Comparison of ENCODE assay signal across 16 cellular contexts in genomic region chr6:98957440-98957839, GRCh38. TPM values are rescaled to one million over a fixed set of nuclear protein-coding genes. Genes with fewer than 3 reads are reported as not detected.
DNase-seq lines count a peak whose midpoint lies in the region; ATAC-seq, FAIRE-seq and TF ChIP-seq lines count a peak whose summit lies in the region.
"Had no signal": no experiment of that assay in that cellular context is flagged by ENCODE, and none has a peak within 500 bp of the region (broad histone marks: within the 10 kb centered on the region; RNA-seq: fewer than 3 reads in every experiment).

No MANE protein-coding gene starts in this region.

- H3K27me3 Mint-ChIP-seq in astrocyte (ENCODE audit: low read depth, unreplicated experiment) = no peaks in the 10 kb centered on the region
- H3K27me3 Mint-ChIP-seq in natural killer cell treated with Interleukin-12 subunit alpha and Interleukin-12 subunit beta and Interleukin-15 and Interleukin-18, amount 100 ng/mL, for 72 hours = peaks cover 7 to 16% of the 10 kb centered on the region in 2 donors

- TF ChIP-seq CTCF in AG04449 (IDR thresholded peaks at IDR 0.05; ENCODE audit: insufficient read depth, low read length, missing control alignments) = no peak
- no peak for TF ChIP-seq CTCF in astrocyte (IDR thresholded peaks at IDR 0.05; ENCODE audit: insufficient read depth, low read depth, low read length)

- no peak overlapping the region for H3K9ac ChIP-seq in astrocyte (ENCODE audit: low read length)

- CTCF ChIA-PET in AG04449 (lab: Yijun Ruan, JAX) = no interaction called here

- H3K4me3 ChIP-seq in AG04449 (ENCODE audit: low read depth, low read length) (no peak overlapping the region), astrocyte (ENCODE audit: insufficient read depth, low read depth, low read length) (no peak overlapping the region)

- H4K20me1 ChIP-seq in astrocyte (ENCODE audit: insufficient read depth, low read length) = no peaks in the 10 kb centered on the region

- H3K27ac Mint-ChIP-seq in astrocyte (ENCODE audit: unreplicated experiment) = no peak overlapping the region
- no peak overlapping the region for H3K27ac Mint-ChIP-seq in natural killer cell treated with Interleukin-12 subunit alpha and Interleukin-12 subunit beta and Interleukin-15 and Interleukin-18, amount 100 ng/mL, for 72 hours
- H3K27ac Mint-ChIP-seq: activated naive CD8-positive, alpha-beta T cell had no signal

- no peak for FAIRE-seq in HTR-8/SVneo (lab: Jason Lieb, UNC)
- FAIRE-seq in astrocyte (lab: Jason Lieb, UNC) = peak; percentile 84
- FAIRE-seq in GM19239 (lab: Jason Lieb, UNC) = no peak
- FAIRE-seq: A204.1, keratinocyte had no signal

- peaks cover 6% of the 10 kb centered on the region for H3K4me1 ChIP-seq in astrocyte (ENCODE audit: insufficient read depth, low read length)

- POLR2A ChIA-PET in AG04449 (lab: Yijun Ruan, JAX) = no interaction called here

- ATAC-seq in natural killer cell treated with Interleukin-12 subunit alpha and Interleukin-12 subunit beta and Interleukin-15 and Interleukin-18, amount 100 ng/mL, for 72 hours = no peak

- no peak overlapping the region for H3K27ac ChIP-seq in astrocyte (ENCODE audit: low read depth, low read length)
- H3K27ac ChIP-seq: neutrophil had no signal

- H3K4me3 Mint-ChIP-seq in astrocyte (ENCODE audit: unreplicated experiment) = no peak overlapping the region
- no peak overlapping the region for H3K4me3 Mint-ChIP-seq in natural killer cell treated with Interleukin-12 subunit alpha and Interleukin-12 subunit beta and Interleukin-15 and Interleukin-18, amount 100 ng/mL, for 72 hours
- H3K4me3 Mint-ChIP-seq: activated naive CD8-positive, alpha-beta T cell had no signal

- H3K79me2 ChIP-seq in astrocyte (ENCODE audit: insufficient read depth, low read length) = no peaks in the 10 kb centered on the region

- peak overlapping the region; percentile 23 for H3K4me2 ChIP-seq in astrocyte (ENCODE audit: low read length)

- no peaks in the 10 kb centered on the region for H3K9me3 Mint-ChIP-seq in astrocyte (ENCODE audit: unreplicated experiment)
- H3K9me3 Mint-ChIP-seq in natural killer cell treated with Interleukin-12 subunit alpha and Interleukin-12 subunit beta and Interleukin-15 and Interleukin-18, amount 100 ng/mL, for 72 hours = no peaks in the 10 kb centered on the region

- H3K27me3 ChIP-seq in astrocyte (ENCODE audit: insufficient read depth, low read length) = no peaks in the 10 kb centered on the region
- H3K27me3 ChIP-seq: neutrophil had no signal

- no peak overlapping the region for H2AFZ ChIP-seq in astrocyte (ENCODE audit: low read depth, low read length)

- no peaks in the 10 kb centered on the region for H3K36me3 Mint-ChIP-seq in astrocyte (ENCODE audit: low read depth, unreplicated experiment)
- H3K36me3 Mint-ChIP-seq in natural killer cell treated with Interleukin-12 subunit alpha and Interleukin-12 subunit beta and Interleukin-15 and Interleukin-18, amount 100 ng/mL, for 72 hours = no peaks in the 10 kb centered on the region
- H3K36me3 Mint-ChIP-seq: activated naive CD8-positive, alpha-beta T cell had no signal

- no peaks in the 10 kb centered on the region for H3K4me1 Mint-ChIP-seq in astrocyte (ENCODE audit: low read depth, unreplicated experiment)
- H3K4me1 Mint-ChIP-seq in natural killer cell treated with Interleukin-12 subunit alpha and Interleukin-12 subunit beta and Interleukin-15 and Interleukin-18, amount 100 ng/mL, for 72 hours (ENCODE audit: low read depth in 2 of 2) = no peaks in the 10 kb centered on the region

- DNase-seq in AG04449 (ENCODE audit: low read depth, low spot score) (peak; percentile 7), HTR-8/SVneo (ENCODE audit: insufficient read length, low spot score) (peak; percentile 35), astrocyte (ENCODE audit: low read depth) (peak; percentile 78), iris pigment epithelial cell (ENCODE audit: low read depth) (peak; percentile 89), AML-193 (lab: John Stamatoyannopoulos, UW) (no peak), NCI-H187 treated with DMSO at 0.1 percent for 48 hours (lab: John Stamatoyannopoulos, UW) (no peak), GM19239 (ENCODE audit: insufficient read length, low spot score) (no peak)
- DNase-seq in natural killer cell treated with Interleukin-12 subunit alpha and Interleukin-12 subunit beta and Interleukin-15 and Interleukin-18, amount 100 ng/mL, for 72 hours (ENCODE audit: low spot score) = no peak
- DNase-seq: activated CD4-positive, alpha-beta T cell treated with anti-CD3 and anti-CD28 coated beads, Interleukin-2, amount 50 U/mL, for 48 hours; GOT3; NCI-H1436; stimulated activated CD4-positive, alpha-beta T cell treated with anti-CD3 and anti-CD28 coated beads, Interleukin-2, amount 100 ng/mL, for 48 hours had no signal

- no peaks in the 10 kb centered on the region for H3K36me3 ChIP-seq in astrocyte (ENCODE audit: insufficient read depth, low read length)
- H3K36me3 ChIP-seq: neutrophil had no signal

- no peaks in the 10 kb centered on the region for H3K9me3 ChIP-seq in astrocyte (ENCODE audit: insufficient read depth, low read depth, low read length)
- H3K9me3 ChIP-seq: neutrophil had no signal

RNA-seq across cellular contexts. Expression of gene FBXL4, which starts 9.7 kb away (rescaled TPM):
- 16.1 and 16.6 TPM in 2 replicates for total RNA-seq in astrocyte
- 10 to 100 TPM in 1 of 2 donors, 1 to 10 TPM in 1; 9.1 to 11.2 TPM for total RNA-seq in natural killer cell treated with Interleukin-12 subunit alpha and Interleukin-12 subunit beta and Interleukin-15 and Interleukin-18, amount 100 ng/mL, for 72 hours

Comparison
In these comparisons a context has a peak if more than half of its experiments do, and no peak if none do; other contexts are left out.
1. DNase-seq: peak in AG04449 (single experiment), HTR-8/SVneo (single experiment), astrocyte (single experiment) and iris pigment epithelial cell (single experiment); none in AML-193 (0 of 2), NCI-H187 treated with DMSO at 0.1 percent for 48 hours (single experiment), natural killer cell treated with Interleukin-12 subunit alpha and Interleukin-12 subunit beta and Interleukin-15 and Interleukin-18, amount 100 ng/mL, for 72 hours (single experiment) and GM19239 (single experiment).